8 cellular contexts compared by ENCODE assay signal in the genomic region with DNA sequence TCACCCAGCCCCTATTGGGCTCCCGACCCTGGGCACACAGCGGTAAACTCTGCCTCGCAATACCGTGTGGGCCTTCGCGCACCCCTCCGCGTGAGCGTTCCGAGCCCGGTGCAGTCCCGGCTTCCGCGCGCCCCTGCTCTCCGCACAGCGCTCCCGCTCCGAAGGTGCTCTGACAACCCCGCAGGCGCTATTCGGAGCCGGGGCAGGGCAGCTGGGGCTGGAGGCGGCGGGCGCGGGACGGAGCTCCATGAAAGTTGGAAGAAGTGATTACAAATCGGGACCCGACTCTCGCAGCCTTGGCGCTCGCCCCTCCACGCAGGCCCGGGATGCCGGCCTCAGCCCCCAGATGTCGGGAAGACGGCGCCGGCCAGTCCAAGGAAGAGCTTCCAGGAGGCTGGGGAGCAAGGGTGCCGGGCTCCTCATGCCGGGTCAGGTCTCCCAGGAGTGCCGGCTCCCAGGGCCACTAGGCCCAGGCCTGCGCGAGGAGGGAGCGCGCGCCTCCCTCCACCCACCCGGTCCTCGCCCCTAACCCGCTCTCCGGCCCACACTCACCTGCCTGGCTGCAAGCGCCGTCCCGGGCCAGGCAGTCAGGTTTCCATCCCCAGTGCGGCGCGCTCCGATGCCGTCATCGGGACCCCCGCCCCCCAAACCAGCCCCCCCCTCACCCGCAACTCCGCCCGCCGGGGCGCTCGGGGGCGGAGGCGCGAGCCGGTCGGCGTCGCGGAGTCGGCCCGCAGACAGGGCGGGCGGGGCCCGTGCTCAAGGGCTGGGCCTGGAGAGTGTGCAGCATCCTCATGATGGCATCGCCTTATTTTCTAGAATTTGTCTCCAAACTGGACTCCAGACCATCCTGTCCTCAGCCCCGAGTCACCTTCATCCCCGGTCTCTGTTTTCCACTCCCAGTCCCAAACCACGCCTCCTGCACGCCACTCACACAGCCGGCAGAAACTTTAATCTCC. TPM values are rescaled to one million over a fixed set of nuclear protein-coding genes. Genes with fewer than 3 reads are reported as not detected.
DNase-seq lines count a peak whose midpoint lies in the region; ATAC-seq and TF ChIP-seq lines count a peak whose summit lies in the region.

A gene with protein sequence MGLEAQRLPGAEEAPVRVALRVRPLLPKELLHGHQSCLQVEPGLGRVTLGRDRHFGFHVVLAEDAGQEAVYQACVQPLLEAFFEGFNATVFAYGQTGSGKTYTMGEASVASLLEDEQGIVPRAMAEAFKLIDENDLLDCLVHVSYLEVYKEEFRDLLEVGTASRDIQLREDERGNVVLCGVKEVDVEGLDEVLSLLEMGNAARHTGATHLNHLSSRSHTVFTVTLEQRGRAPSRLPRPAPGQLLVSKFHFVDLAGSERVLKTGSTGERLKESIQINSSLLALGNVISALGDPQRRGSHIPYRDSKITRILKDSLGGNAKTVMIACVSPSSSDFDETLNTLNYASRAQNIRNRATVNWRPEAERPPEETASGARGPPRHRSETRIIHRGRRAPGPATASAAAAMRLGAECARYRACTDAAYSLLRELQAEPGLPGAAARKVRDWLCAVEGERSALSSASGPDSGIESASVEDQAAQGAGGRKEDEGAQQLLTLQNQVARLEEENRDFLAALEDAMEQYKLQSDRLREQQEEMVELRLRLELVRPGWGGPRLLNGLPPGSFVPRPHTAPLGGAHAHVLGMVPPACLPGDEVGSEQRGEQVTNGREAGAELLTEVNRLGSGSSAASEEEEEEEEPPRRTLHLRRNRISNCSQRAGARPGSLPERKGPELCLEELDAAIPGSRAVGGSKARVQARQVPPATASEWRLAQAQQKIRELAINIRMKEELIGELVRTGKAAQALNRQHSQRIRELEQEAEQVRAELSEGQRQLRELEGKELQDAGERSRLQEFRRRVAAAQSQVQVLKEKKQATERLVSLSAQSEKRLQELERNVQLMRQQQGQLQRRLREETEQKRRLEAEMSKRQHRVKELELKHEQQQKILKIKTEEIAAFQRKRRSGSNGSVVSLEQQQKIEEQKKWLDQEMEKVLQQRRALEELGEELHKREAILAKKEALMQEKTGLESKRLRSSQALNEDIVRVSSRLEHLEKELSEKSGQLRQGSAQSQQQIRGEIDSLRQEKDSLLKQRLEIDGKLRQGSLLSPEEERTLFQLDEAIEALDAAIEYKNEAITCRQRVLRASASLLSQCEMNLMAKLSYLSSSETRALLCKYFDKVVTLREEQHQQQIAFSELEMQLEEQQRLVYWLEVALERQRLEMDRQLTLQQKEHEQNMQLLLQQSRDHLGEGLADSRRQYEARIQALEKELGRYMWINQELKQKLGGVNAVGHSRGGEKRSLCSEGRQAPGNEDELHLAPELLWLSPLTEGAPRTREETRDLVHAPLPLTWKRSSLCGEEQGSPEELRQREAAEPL (N-terminal part only) (minus strand): TSS at position 621 of the 959 bp plus-strand sequence. CDS start 2,537 bp downstream, outside the sequence.

- H3K36me3 ChIP-seq in BLaER1 treated with 17β-estradiol and CSF1 and Interleukin-3, amounts not matched to agents 10 nM and 100 nM = 0 out of 22 replicates have a peak, but pooled peaks cover 0 to 5% (median 0%) of the 10 kb centered on the region in 11 experiments
- H3K36me3 ChIP-seq in GM23338 (ENCODE audit: insufficient read depth) (no peaks in the 10 kb centered on the region), mucosa of descending colon (ENCODE audit: low read depth) (no peaks in the 10 kb centered on the region), upper lobe of right lung (no peaks in the 10 kb centered on the region)

- H2AFZ ChIP-seq in GM23338 = peak within 1 kb of the TSS; percentile 100

- peak within 1 kb of the TSS; percentile 92 for H3K4me3 Mint-ChIP-seq in GM23338
- H3K4me3 Mint-ChIP-seq in T-helper 17 cell = peak within 1 kb of the TSS; percentile 82

- H3K4me1 ChIP-seq in BLaER1 treated with 17β-estradiol and CSF1 and Interleukin-3, amounts not matched to agents 10 nM and 100 nM = peaks cover 5 to 22% (median 16%) of the 10 kb centered on the region in 10 experiments; a peak in 18 of 20 replicates
- H3K4me1 ChIP-seq in GM23338 (ENCODE audit: insufficient read depth) (peaks cover 5% of the 10 kb centered on the region; the same call in 1 of the 2 replicates), mucosa of descending colon (ENCODE audit: low read depth) (no peaks in the 10 kb centered on the region), upper lobe of right lung (no peaks in the 10 kb centered on the region)

- no peaks in the 10 kb centered on the region for H3K9me2 ChIP-seq in GM23338 (ENCODE audit: insufficient read depth)

- ATAC-seq in GM23338 (peak; percentile 92), T-helper 17 cell (peak; percentile 37), mucosa of descending colon (peak; percentile 78), upper lobe of right lung (peak; percentile 68)

- peaks cover 15% of the 10 kb centered on the region for H3K36me3 Mint-ChIP-seq in GM23338 (ENCODE audit: low read depth)
- H3K36me3 Mint-ChIP-seq in T-helper 17 cell (ENCODE audit: low read depth) = peaks cover 12% of the 10 kb centered on the region

- peaks cover 16% of the 10 kb centered on the region for H3K79me2 ChIP-seq in GM23338 (replicated peaks; ENCODE audit: insufficient read depth)

- H3K9me3 ChIP-seq in BLaER1 treated with 17β-estradiol and CSF1 and Interleukin-3, amounts not matched to agents 10 nM and 100 nM (replicated peaks in 1 of 11) = no peaks in the 10 kb centered on the region
- no peaks in the 10 kb centered on the region for H3K9me3 ChIP-seq in T-helper 17 cell (ENCODE audit: control insufficient read depth, low read length, poor library complexity, severe bottlenecking)
- H3K9me3 ChIP-seq in mucosa of descending colon = no peaks in the 10 kb centered on the region
- no peaks in the 10 kb centered on the region for H3K9me3 ChIP-seq in upper lobe of right lung

- intact Hi-C loops in mucosa of descending colon (cut with DNase I, micrococcal nuclease) (no loop called here), upper lobe of right lung (cut with DNase I) (no loop called here)

- no peaks in the 10 kb centered on the region for H3K9me3 Mint-ChIP-seq in GM23338

- H3K4me2 ChIP-seq in BLaER1 treated with 17β-estradiol and CSF1 and Interleukin-3, amounts not matched to agents 10 nM and 100 nM = peak within 1 kb of the TSS; percentile 90 to 100 (median 99)
- H3K4me2 ChIP-seq in GM23338 = peak within 1 kb of the TSS; percentile 95

- peaks cover 34 to 49% (median 45%) of the 10 kb centered on the region in 11 experiments for H3K27me3 ChIP-seq in BLaER1 treated with 17β-estradiol and CSF1 and Interleukin-3, amounts not matched to agents 10 nM and 100 nM
- H3K27me3 ChIP-seq in GM23338 (ENCODE audit: insufficient read depth) (no peaks in the 10 kb centered on the region), upper lobe of right lung (peaks cover 22% of the 10 kb centered on the region)

- H3K9ac ChIP-seq in BLaER1 treated with 17β-estradiol and CSF1 and Interleukin-3, amounts not matched to agents 10 nM and 100 nM = peak within 1 kb of the TSS; percentile 68 to 85 (median 77)

- H4K20me1 ChIP-seq in BLaER1 treated with 17β-estradiol and CSF1 and Interleukin-3, amounts not matched to agents 10 nM and 100 nM = peaks cover 0 to 27% (median 3%) of the 10 kb centered on the region in 11 experiments; a peak in 7 of 22 replicates
- H4K20me1 ChIP-seq in GM23338 (replicated peaks; ENCODE audit: insufficient read depth) = no peaks in the 10 kb centered on the region; the same call in 1 of the 2 replicates

- no peak within 1 kb of the TSS for H3K27ac Mint-ChIP-seq in GM23338
- H3K27ac Mint-ChIP-seq in T-helper 17 cell = no peak within 1 kb of the TSS

- DNase-seq in GM23338 (ENCODE audit: low spot score) (peak; percentile 83), T-helper 17 cell (no peak), epithelial cell of esophagus (ENCODE audit: low read depth) (peak; percentile 40), mucosa of descending colon (peak in 2 of 3 donors; percentile 20 to 60), upper lobe of right lung (no peak), NCI-H510A (lab: John Stamatoyannopoulos, UW) (no peak), NCI-H2029 (lab: John Stamatoyannopoulos, UW) (no peak)

- H3K4me1 Mint-ChIP-seq in GM23338 (peaks cover 10% of the 10 kb centered on the region), T-helper 17 cell (peaks cover 9% of the 10 kb centered on the region)

- H3K4me3 ChIP-seq in BLaER1 treated with 17β-estradiol and CSF1 and Interleukin-3, amounts not matched to agents 10 nM and 100 nM = peak within 1 kb of the TSS; percentile 61 to 89 (median 76)
- H3K4me3 ChIP-seq in GM23338 (peak within 1 kb of the TSS; percentile 91), epithelial cell of esophagus (ENCODE audit: low read length) (peak within 1 kb of the TSS; percentile 54), mucosa of descending colon (peak within 1 kb of the TSS; percentile 1), upper lobe of right lung (peak within 1 kb of the TSS; percentile 62)

- peak within 1 kb of the TSS in 9 of 11 experiments; percentile 48 to 70 (median 56); a peak in 17 of 22 replicates for H3K27ac ChIP-seq in BLaER1 treated with 17β-estradiol and CSF1 and Interleukin-3, amounts not matched to agents 10 nM and 100 nM
- H3K27ac ChIP-seq in GM23338 (ENCODE audit: low read depth) (no peak within 1 kb of the TSS), upper lobe of right lung (no peak within 1 kb of the TSS)

- no peaks in the 10 kb centered on the region for H3F3A ChIP-seq in GM23338 (replicated peaks; ENCODE audit: low read depth)

- no peak for TF ChIP-seq CTCF in GM23338 (conservative IDR thresholded peaks at IDR 0.05; ENCODE audit: low read depth in 2 of 2)
- no peak for TF ChIP-seq CTCF in epithelial cell of esophagus (IDR thresholded peaks at IDR 0.05; ENCODE audit: insufficient read depth, low read depth, low read length, missing control alignments)
- no peak for TF ChIP-seq CTCF in mucosa of descending colon (IDR thresholded peaks at IDR 0.05)
- TF ChIP-seq CTCF in upper lobe of right lung (IDR thresholded peaks at IDR 0.05) = no peak

- H3K27me3 Mint-ChIP-seq in GM23338 (ENCODE audit: insufficient read depth, low read depth, poor library complexity) (peaks cover 5% of the 10 kb centered on the region), T-helper 17 cell (peaks cover 72% of the 10 kb centered on the region)

TF ChIP-seq in GM23338, 12 proteins besides CTCF, POLR2A, EP300 and RAD21 (continues in another document):
- no peak for TF ChIP-seq ZNF331 (CRISPR knock-in tag; IDR thresholded peaks at IDR 0.05; ENCODE audit: low read depth)
- no peak for TF ChIP-seq STAT1 (IDR thresholded peaks at IDR 0.05; ENCODE audit: unreplicated experiment)
- no peak for TF ChIP-seq JUNB (IDR thresholded peaks at IDR 0.05; ENCODE audit: unreplicated experiment)
- TF ChIP-seq CREB1 (CRISPR knock-in tag; IDR thresholded peaks at IDR 0.05; ENCODE audit: low read depth) = peak; percentile 95
- no peak for TF ChIP-seq EZH2 (IDR thresholded peaks at IDR 0.05; ENCODE audit: low read depth, unreplicated experiment)

RNA-seq across cellular contexts. Expression of the gene that starts here (rescaled TPM):
- total RNA-seq in GM23338 (2014; rRNA removed; shearing (Covaris generic)) = 13.4 and 20.1 TPM in 2 replicates
- 4.3 and 4.6 TPM in 2 replicates for polyA plus RNA-seq in GM23338 (2016; fragmentation: Nextera tagmentation; extraction: Ambion mirVana)
- total RNA-seq in T-helper 17 cell = under 1 TPM; 0.05 to 0.10 TPM
- 1 to 10 TPM; 1.6 to 9.4 (median 3.1) TPM for total RNA-seq in mucosa of descending colon
- total RNA-seq in upper lobe of right lung = 2.1 TPM

Comparison
In these comparisons a context has a peak if more than half of its experiments do, and no peak if none do; other contexts are left out.
1. Peak in ATAC-seq in T-helper 17 cell; RNA of the gene not detected or under 1 TPM.
2. H3K27ac ChIP-seq: peak in BLaER1 treated with 17β-estradiol and CSF1 and Interleukin-3, amounts not matched to agents 10 nM and 100 nM (9 of 11); none in GM23338 (single experiment) and upper lobe of right lung (single experiment).
3. H3K4me3 ChIP-seq: peak in every context shown above with its lines; median percentile 91 in GM23338; 76 in BLaER1 treated with 17β-estradiol and CSF1 and Interleukin-3, amounts not matched to agents 10 nM and 100 nM; 62 in upper lobe of right lung; 54 in epithelial cell of esophagus; 1 in mucosa of descending colon.
4. ATAC-seq: peak in every context shown above with its lines; median percentile 92 in GM23338; 78 in mucosa of descending colon; 68 in upper lobe of right lung; 37 in T-helper 17 cell.
5. DNase-seq: peak in GM23338 (single experiment), epithelial cell of esophagus (single experiment) and mucosa of descending colon (2 of 3); none in T-helper 17 cell (0 of 3), upper lobe of right lung (single experiment), NCI-H510A (single experiment) and NCI-H2029 (single experiment).